Comparison of ENCODE assay signal across 8 cellular contexts in the genomic region with DNA sequence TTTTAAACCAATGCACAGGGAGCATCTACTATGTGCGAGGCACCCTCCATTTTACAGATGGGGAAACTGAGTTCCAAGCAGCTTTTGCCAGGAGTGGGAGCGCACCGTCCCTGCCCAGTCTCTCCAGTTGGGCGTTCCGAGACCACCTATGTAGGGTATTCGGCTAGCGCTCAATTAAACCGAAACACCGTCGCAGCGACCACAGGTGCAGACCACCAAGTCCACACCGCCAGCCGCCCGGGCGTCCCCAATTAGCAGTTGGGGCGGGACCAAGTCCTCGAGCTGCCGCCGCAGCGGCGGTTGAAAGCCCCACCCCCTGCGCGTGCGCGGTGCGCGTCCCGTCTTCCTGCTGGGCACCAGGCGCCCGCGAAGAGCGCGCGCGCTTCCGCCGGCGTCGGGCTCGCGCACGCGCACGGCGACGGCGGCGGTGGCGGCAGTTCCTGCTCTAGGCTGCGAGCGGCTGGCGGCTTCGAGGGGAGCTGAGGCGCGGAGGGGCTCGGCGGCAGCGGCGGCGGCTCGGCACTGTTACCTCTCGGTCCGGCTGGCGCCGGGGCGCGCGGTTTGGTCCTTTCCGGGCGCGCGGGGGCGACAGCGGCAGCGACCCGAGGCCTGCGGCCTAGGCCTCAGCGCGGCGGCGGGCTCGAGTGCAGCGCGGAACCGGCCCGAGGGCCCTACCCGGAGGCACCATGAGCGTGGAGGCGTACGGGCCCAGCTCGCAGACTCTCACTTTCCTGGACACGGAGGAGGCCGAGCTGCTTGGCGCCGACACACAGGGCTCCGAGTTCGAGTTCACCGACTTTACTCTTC. TPM values are rescaled to one million over a fixed set of nuclear protein-coding genes. Genes with fewer than 3 reads are reported as not detected.
A peak's percentile ranks its signal among the peaks of the same experiment; 100 is the strongest.
DNase-seq lines count a peak whose midpoint lies in the region; TF ChIP-seq lines count a peak whose summit lies in the region.

TSS of gene UPF1 (plus strand) at position 436 of the 807 bp plus-strand sequence. CDS start at position 687, 251 bp downstream.

- POLR2A ChIA-PET in SK-N-SH (lab: Yijun Ruan, JAX), result interaction anchor here (0.5 to 2.0 kb wide), 6 partner anchors 9 to 352 kb away, joined by 3 to 9 read pairs (median 4); no protein-coding TSS in a partner anchor

- peak within 1 kb of the TSS; percentile 54 to 80; a peak in 3 of 4 replicates for H3K27ac ChIP-seq in SK-N-SH (ENCODE audit: low read depth in 2 of 2, low read length in 1 of 2)
- H3K27ac ChIP-seq in osteoblast (ENCODE audit: low read depth, low read length), result peak within 1 kb of the TSS; percentile 74
- peak within 1 kb of the TSS; percentile 79 to 88 for H3K27ac ChIP-seq in testis

- H3K79me2 ChIP-seq in SK-N-SH (ENCODE audit: insufficient read depth) (peaks cover 49% of the 10 kb centered on the region), osteoblast (ENCODE audit: insufficient read depth, low read length) (peaks cover 50% of the 10 kb centered on the region)

- DNase-seq in GM04503 (ENCODE audit: low read depth) (peak; percentile 30), HFF-Myc (ENCODE audit: extremely low read depth, low read depth) (peak; percentile 57), NB4 (ENCODE audit: low read depth) (peak; percentile 94), SK-N-SH (peak; percentile 97), glomerular visceral epithelial cell (ENCODE audit: extremely low spot score) (peak; percentile 93), osteoblast (ENCODE audit: insufficient read length, low spot score, missing footprints) (peak; percentile 100), testis (peak; percentile 95)
- DNase-seq in activated naive CD4-positive, alpha-beta T cell treated with anti-CD3 and anti-CD28 coated beads, Interleukin-2, amount 50 U/mL, for 16 hours, result peak; percentile 98

- no peaks in the 10 kb centered on the region for H3K27me3 ChIP-seq in SK-N-SH (ENCODE audit: insufficient read depth)
- no peaks in the 10 kb centered on the region for H3K27me3 ChIP-seq in osteoblast (ENCODE audit: insufficient read depth, low read length)
- no peaks in the 10 kb centered on the region for H3K27me3 ChIP-seq in testis

- H3K9me3 ChIP-seq in SK-N-SH (peaks cover 6% of the 10 kb centered on the region; the same call in 1 of the 2 replicates), osteoblast (ENCODE audit: low read depth, low read length) (peaks cover 3% of the 10 kb centered on the region), testis (no peaks in the 10 kb centered on the region)

- intact Hi-C loops in testis (cut with DNase I; ENCODE audit: low total_unique reads), result no loop called here

- H3K9me2 ChIP-seq in SK-N-SH, result no peaks in the 10 kb centered on the region

- TF ChIP-seq POLR2A in NB4 (IDR thresholded peaks at IDR 0.05; ENCODE audit: extremely low read depth, insufficient read length) (peak; percentile 93), testis (IDR thresholded peaks at IDR 0.05) (no peak)

- TF ChIP-seq EP300 in SK-N-SH (IDR thresholded peaks at IDR 0.05; ENCODE audit: borderline replicate concordance in 1 of 2, low read depth in 1 of 2, low read length in 1 of 2), result no peak

- H2AFZ ChIP-seq in SK-N-SH (ENCODE audit: low read depth) (peak within 1 kb of the TSS; percentile 92), osteoblast (ENCODE audit: low read length) (peak within 1 kb of the TSS; percentile 100)

- H3K4me3 ChIP-seq in HFF-Myc (replicated peaks; ENCODE audit: low read depth, low read length), result peak within 1 kb of the TSS; percentile 89
- peak within 1 kb of the TSS; percentile 94 for H3K4me3 ChIP-seq in NB4 (ENCODE audit: low read depth, low read length)
- H3K4me3 ChIP-seq in SK-N-SH (ENCODE audit: low read depth in 2 of 2, low read length in 1 of 2), result peak within 1 kb of the TSS; percentile 83 to 89
- H3K4me3 ChIP-seq in osteoblast (ENCODE audit: insufficient read depth, low read length), result peak within 1 kb of the TSS; percentile 78
- H3K4me3 ChIP-seq in testis, result peak within 1 kb of the TSS; percentile 86 to 90

- TF ChIP-seq CTCF in HFF-Myc (IDR thresholded peaks at IDR 0.05; ENCODE audit: low read depth, low read length, missing control alignments) (no peak), NB4 (IDR thresholded peaks at IDR 0.05; ENCODE audit: low read depth, low read length) (no peak), SK-N-SH (IDR thresholded peaks at IDR 0.05) (no peak), osteoblast (IDR thresholded peaks at IDR 0.05; ENCODE audit: extremely low read depth, low read depth, low read length) (no peak), testis (IDR thresholded peaks at IDR 0.05) (no peak)

- H3K4me1 ChIP-seq in SK-N-SH (ENCODE audit: control insufficient read depth in 1 of 2, insufficient read depth in 2 of 2, low read depth in 1 of 2, low read length in 1 of 2) (peaks cover 7 to 18% of the 10 kb centered on the region in 2 experiments; a peak in 3 of 4 replicates), osteoblast (ENCODE audit: insufficient read depth, low read length) (peaks cover 18% of the 10 kb centered on the region), testis (peaks cover 23% of the 10 kb centered on the region)

- H3K36me3 ChIP-seq in SK-N-SH (replicated peaks in 1 of 2; ENCODE audit: control insufficient read depth in 1 of 2, insufficient read depth in 2 of 2, low read length in 1 of 2), result peaks cover 5 to 9% of the 10 kb centered on the region in 2 experiments
- peaks cover 5% of the 10 kb centered on the region for H3K36me3 ChIP-seq in osteoblast (ENCODE audit: insufficient read depth, low read length)
- no peaks in the 10 kb centered on the region for H3K36me3 ChIP-seq in testis (ENCODE audit: low read depth, missing control alignments)

- peak within 1 kb of the TSS; percentile 100 for H3K4me2 ChIP-seq in SK-N-SH
- H3K4me2 ChIP-seq in osteoblast (ENCODE audit: insufficient read depth, low read length), result peak within 1 kb of the TSS; percentile 95

- 0% methylated on average over 37 of the region's 98 CpGs for WGBS in SK-N-SH (ENCODE audit: low lambda C conversion rate)
- 1 to 7% methylated on average over 6 to 67 of the region's 98 CpGs for WGBS in testis, 2 donors

- no peaks in the 10 kb centered on the region for H3F3A ChIP-seq in SK-N-SH (replicated peaks; ENCODE audit: insufficient read depth)

- peaks cover 45% of the 10 kb centered on the region for H4K20me1 ChIP-seq in SK-N-SH (ENCODE audit: insufficient read depth)
- peaks cover 40% of the 10 kb centered on the region for H4K20me1 ChIP-seq in osteoblast (ENCODE audit: insufficient read depth, low read length)

- peak within 1 kb of the TSS; percentile 93 for H3K9ac ChIP-seq in SK-N-SH

- 0 out of 2 replicates have a peak, but pooled peaks have one; percentile 5 for TF ChIP-seq RAD21 in SK-N-SH (IDR thresholded peaks at IDR 0.05; ENCODE audit: low read length)

- CTCF ChIA-PET in SK-N-SH (lab: Yijun Ruan, JAX), result interaction anchor here (0.7 to 8.6 kb wide), 13 partner anchors 8 to 237 kb away, joined by 3 to 124 read pairs (median 4); no protein-coding TSS in a partner anchor

TF ChIP-seq in SK-N-SH, 30 proteins besides CTCF, POLR2A, EP300 and RAD21 (continues in another document):
- TF ChIP-seq, protein P1, sequence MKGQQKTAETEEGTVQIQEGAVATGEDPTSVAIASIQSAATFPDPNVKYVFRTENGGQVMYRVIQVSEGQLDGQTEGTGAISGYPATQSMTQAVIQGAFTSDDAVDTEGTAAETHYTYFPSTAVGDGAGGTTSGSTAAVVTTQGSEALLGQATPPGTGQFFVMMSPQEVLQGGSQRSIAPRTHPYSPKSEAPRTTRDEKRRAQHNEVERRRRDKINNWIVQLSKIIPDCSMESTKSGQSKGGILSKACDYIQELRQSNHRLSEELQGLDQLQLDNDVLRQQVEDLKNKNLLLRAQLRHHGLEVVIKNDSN (IDR thresholded peaks at IDR 0.05; ENCODE audit: borderline replicate concordance, low read depth), result no peak
- TF ChIP-seq RXRA (IDR thresholded peaks at IDR 0.05; ENCODE audit: borderline replicate concordance, low read depth) (no peak), NRF1 (IDR thresholded peaks at IDR 0.05; ENCODE audit: low read depth, low read length) (peak; percentile 95), FOSL2 (IDR thresholded peaks at IDR 0.05; ENCODE audit: borderline replicate concordance, low read depth) (no peak), TAF1 (IDR thresholded peaks at IDR 0.05; ENCODE audit: borderline replicate concordance, low read depth, low read length) (peak; percentile 85), MEF2A (IDR thresholded peaks at IDR 0.05; ENCODE audit: borderline replicate concordance, low read depth) (no peak), GABPA (IDR thresholded peaks at IDR 0.05; ENCODE audit: low read depth) (peak; percentile 28; the same call in 1 of the 2 replicates), MXI1 (IDR thresholded peaks at IDR 0.05; ENCODE audit: low read depth, low read length) (peak; percentile 72; the same call in 1 of the 2 replicates), JUND (IDR thresholded peaks at IDR 0.05) (no peak), MAX (IDR thresholded peaks at IDR 0.05; ENCODE audit: low read depth) (no peak), POLR2AphosphoS5 (IDR thresholded peaks at IDR 0.05; ENCODE audit: low read depth, low read length) (peak; percentile 84)

RNA-seq across cellular contexts. Expression of gene UPF1, which starts in this region (rescaled TPM):
- polyA plus RNA-seq in SK-N-SH (2012; rRNA removed) (20.3 and 33.3 TPM in 2 replicates), testis (ENCODE audit: insufficient read depth, low read depth, low replicate concordance) (99.0 TPM)
- polyA plus RNA-seq in SK-N-SH (2012; cell fraction: cytosol; rRNA removed), result 15.1 and 18.6 TPM in 2 replicates
- polyA plus RNA-seq in SK-N-SH (2012; cell fraction: nucleus; rRNA removed), result 79.6 and 83.0 TPM in 2 replicates
- total RNA-seq in osteoblast (36.6 and 41.0 TPM in 2 replicates), testis (100 to 1,000 TPM; 176 to 188 TPM)

Comparison
In these comparisons a context has a peak if more than half of its experiments do, and no peak if none do; other contexts are left out.
1. Peak in every context shown above with its lines: DNase-seq, H3K4me3 ChIP-seq and H3K27ac ChIP-seq.
2. DNase-seq: peak in every context shown above with its lines; median percentile 100 in osteoblast; 98 in activated naive CD4-positive, alpha-beta T cell treated with anti-CD3 and anti-CD28 coated beads, Interleukin-2, amount 50 U/mL, for 16 hours; 97 in SK-N-SH; 95 in testis; 94 in NB4; 93 in glomerular visceral epithelial cell; 57 in HFF-Myc; 30 in GM04503.